ENCODE assay signal across 8 cellular contexts in the genomic region with DNA sequence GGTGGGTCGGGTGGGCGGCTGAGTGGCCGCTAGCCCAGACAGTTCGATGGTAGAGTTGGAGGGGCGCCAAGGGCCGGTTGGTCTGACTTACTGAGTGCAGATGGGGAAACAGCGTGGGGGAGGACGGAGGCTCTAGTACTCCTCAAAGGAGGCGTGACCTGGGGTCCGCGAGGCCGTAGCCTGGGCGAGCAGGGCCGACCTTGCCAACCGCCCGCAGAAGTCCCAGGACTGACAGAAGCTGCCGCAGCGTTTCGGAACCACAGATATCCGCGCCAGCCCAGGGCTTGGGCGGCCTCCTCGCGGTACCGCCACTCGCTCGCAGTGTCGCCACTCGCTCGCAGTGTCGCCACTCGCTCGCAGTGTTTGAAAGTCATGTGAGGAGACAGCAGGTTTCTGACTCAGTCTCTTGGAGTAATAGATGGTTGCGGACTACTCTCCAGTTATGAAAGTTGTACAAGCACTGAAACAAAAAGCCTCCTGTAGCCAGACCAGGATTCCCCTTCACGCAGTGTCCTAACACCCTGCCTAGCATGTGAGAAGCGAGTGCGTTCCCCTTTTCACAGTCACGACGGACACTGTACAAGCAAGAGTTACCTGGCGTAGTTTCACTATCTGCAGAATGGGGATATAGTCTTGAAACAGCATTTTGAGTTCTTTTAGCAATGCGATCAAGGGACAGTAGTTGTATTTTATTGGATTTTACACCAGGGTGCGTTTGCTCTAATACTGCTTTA. TPM values are rescaled to one million over a fixed set of nuclear protein-coding genes. Genes with fewer than 3 reads are reported as not detected.
A peak's percentile ranks its signal among the peaks of the same experiment; 100 is the strongest.
DNase-seq lines count a peak whose midpoint lies in the region; ATAC-seq and TF ChIP-seq lines count a peak whose summit lies in the region.

No MANE protein-coding gene starts in this region.

- H3K4me1 ChIP-seq in osteoblast (ENCODE audit: insufficient read depth, low read length) (peaks cover 10% of the 10 kb centered on the region), tibial artery (peaks cover 0 to 42% (median 8%) of the 10 kb centered on the region in 4 donors)

- H3K27ac ChIP-seq in osteoblast (ENCODE audit: low read depth, low read length): peak overlapping the region; percentile 51
- H3K27ac ChIP-seq in tibial artery: peak overlapping the region; percentile 86 to 89

- peaks cover 17% of the 10 kb centered on the region for H3K79me2 ChIP-seq in osteoblast (ENCODE audit: insufficient read depth, low read length)

- H3K36me3 Mint-ChIP-seq in Calu3 (ENCODE audit: insufficient read depth, unreplicated experiment): peaks cover 18% of the 10 kb centered on the region
- H3K36me3 Mint-ChIP-seq in activated naive CD4-positive, alpha-beta T cell treated with anti-CD3 and anti-CD28 coated beads, Interleukin-2, amount 10 ng/mL, durations not matched to agents 7 days and 5 days: no peaks in the 10 kb centered on the region

- H3K4me2 ChIP-seq in osteoblast (ENCODE audit: insufficient read depth, low read length): peak overlapping the region; percentile 92

- peak overlapping the region; percentile 63 for H3K4me3 Mint-ChIP-seq in Calu3 (ENCODE audit: low read depth, unreplicated experiment)
- peak overlapping the region; percentile 84 for H3K4me3 Mint-ChIP-seq in activated naive CD4-positive, alpha-beta T cell treated with anti-CD3 and anti-CD28 coated beads, Interleukin-2, amount 10 ng/mL, durations not matched to agents 7 days and 5 days

- ATAC-seq in GM21381 (IDR thresholded peaks at IDR 0.05; ENCODE audit: unreplicated experiment): peak; percentile 56

- peak; percentile 37 for DNase-seq in Calu3
- peak; percentile 29 for DNase-seq in HS-5 (ENCODE audit: low read depth)
- DNase-seq in SIG-M5 treated with dmso at 0.1 percent for 504 hours (lab: John Stamatoyannopoulos, UW; ENCODE audit: unreplicated experiment): peak; percentile 84
- DNase-seq in activated naive CD4-positive, alpha-beta T cell treated with anti-CD3 and anti-CD28 coated beads, Interleukin-2, amount 10 ng/mL, durations not matched to agents 7 days and 5 days: peak; percentile 59
- peak; percentile 27 to 81 (median 60) for DNase-seq in head of caudate nucleus
- DNase-seq in osteoblast (ENCODE audit: insufficient read length, low spot score, missing footprints): peak; percentile 89
- DNase-seq in tibial artery: peak; percentile 74 to 81

- peak overlapping the region; percentile 87 for H2AFZ ChIP-seq in osteoblast (ENCODE audit: low read length)

- H3K27me3 ChIP-seq in osteoblast (ENCODE audit: insufficient read depth, low read length) (peaks cover 14% of the 10 kb centered on the region), tibial artery (peaks cover 0 to 26% of the 10 kb centered on the region in 2 donors)

- H3K36me3 ChIP-seq in osteoblast (ENCODE audit: insufficient read depth, low read length) (no peaks in the 10 kb centered on the region), tibial artery (no peaks in the 10 kb centered on the region)

- intact Hi-C loops in Calu3 (cut with micrococcal nuclease; ENCODE audit: unreplicated experiment) (loop anchor here (10.0 kb wide), 1 partner anchor 60 kb away; no protein-coding TSS in a partner anchor), head of caudate nucleus (cut with DNase I) (no loop called here), tibial artery (cut with DNase I; ENCODE audit: low total_unique reads) (no loop called here)

- H3K27me3 Mint-ChIP-seq in Calu3 (ENCODE audit: unreplicated experiment): no peaks in the 10 kb centered on the region
- peaks cover 20% of the 10 kb centered on the region for H3K27me3 Mint-ChIP-seq in activated naive CD4-positive, alpha-beta T cell treated with anti-CD3 and anti-CD28 coated beads, Interleukin-2, amount 10 ng/mL, durations not matched to agents 7 days and 5 days

- H3K9me3 ChIP-seq in osteoblast (ENCODE audit: low read depth, low read length) (no peaks in the 10 kb centered on the region), tibial artery (no peaks in the 10 kb centered on the region)

- no peaks in the 10 kb centered on the region for H3K9me3 Mint-ChIP-seq in Calu3 (ENCODE audit: low read depth, unreplicated experiment)
- H3K9me3 Mint-ChIP-seq in activated naive CD4-positive, alpha-beta T cell treated with anti-CD3 and anti-CD28 coated beads, Interleukin-2, amount 10 ng/mL, durations not matched to agents 7 days and 5 days: no peaks in the 10 kb centered on the region

- peaks cover 12% of the 10 kb centered on the region for H3K4me1 Mint-ChIP-seq in Calu3 (ENCODE audit: low read depth, unreplicated experiment)
- peaks cover 16% of the 10 kb centered on the region for H3K4me1 Mint-ChIP-seq in activated naive CD4-positive, alpha-beta T cell treated with anti-CD3 and anti-CD28 coated beads, Interleukin-2, amount 10 ng/mL, durations not matched to agents 7 days and 5 days

- H3K4me3 ChIP-seq in osteoblast (ENCODE audit: insufficient read depth, low read length): peak overlapping the region; percentile 89
- H3K4me3 ChIP-seq in tibial artery: peak overlapping the region; percentile 67 to 87

- H4K20me1 ChIP-seq in osteoblast (ENCODE audit: insufficient read depth, low read length): no peaks in the 10 kb centered on the region

- CTCF ChIA-PET in Calu3 (lab: Charles Lee): no interaction called here
- CTCF ChIA-PET in activated naive CD4-positive, alpha-beta T cell treated with anti-CD3 and anti-CD28 coated beads, Interleukin-2, amount 10 ng/mL, durations not matched to agents 7 days and 5 days (lab: Charles Lee): interaction anchor here (1.8 kb wide), 1 partner anchor 24 kb away, joined by 4 read pairs; no protein-coding TSS in a partner anchor

- H3K27ac Mint-ChIP-seq in Calu3 (ENCODE audit: unreplicated experiment): peak overlapping the region; percentile 60
- peak overlapping the region; percentile 45 for H3K27ac Mint-ChIP-seq in activated naive CD4-positive, alpha-beta T cell treated with anti-CD3 and anti-CD28 coated beads, Interleukin-2, amount 10 ng/mL, durations not matched to agents 7 days and 5 days

- no TSS peak for BruUV-seq in Calu3 (replicated peaks; lab: Mats Ljungman, UMichigan)

- TF ChIP-seq CTCF in Calu3 (IDR thresholded peaks at IDR 0.05; ENCODE audit: unreplicated experiment) (no peak), osteoblast (IDR thresholded peaks at IDR 0.05; ENCODE audit: extremely low read depth, low read depth, low read length) (no peak), tibial artery (IDR thresholded peaks at IDR 0.05) (no peak)

RNA-seq across cellular contexts. Expression of gene TMEM38B, which starts 0.7 kb away (rescaled TPM):
- total RNA-seq in Calu3 (2022) (14.5 and 15.4 TPM in 2 replicates), osteoblast (22.4 and 25.0 TPM in 2 replicates)

RNA-seq across cellular contexts. Expression of gene TAL2, which starts 32.8 kb away (rescaled TPM):
- total RNA-seq in Calu3 (2022): not detected in 2 replicates
- total RNA-seq in osteoblast: 0.36 and 0.59 TPM in 2 replicates

Comparison
In these comparisons a context has a peak if more than half of its experiments do, and no peak if none do; other contexts are left out.
1. Peak in every context shown above with its lines: DNase-seq, ATAC-seq, H3K4me3 ChIP-seq and H3K27ac ChIP-seq.
2. DNase-seq: peak in every context shown above with its lines; median percentile 89 in osteoblast; 84 in SIG-M5 treated with dmso at 0.1 percent for 504 hours; 78 in tibial artery; 60 in head of caudate nucleus; 59 in activated naive CD4-positive, alpha-beta T cell treated with anti-CD3 and anti-CD28 coated beads, Interleukin-2, amount 10 ng/mL, durations not matched to agents 7 days and 5 days; 37 in Calu3; 29 in HS-5.